ENCODE assay signal across 35 cellular contexts in genomic region chr2:122219504-122219903, GRCh38.
"Had no signal": no experiment of that assay in that cellular context is flagged by ENCODE, and none has a peak within 500 bp of the region (broad histone marks: within the 10 kb centered on the region; RNA-seq: fewer than 3 reads in every experiment).

No MANE protein-coding gene starts in this region.

- H3K4me3 ChIP-seq: MG63 had no signal

- H3K9me3 ChIP-seq: MG63 had no signal

- H3K36me3 ChIP-seq: MG63 had no signal

- DNase-seq: Karpas-422, Kasumi-1, MG63, MM.1S, MV-4-11, NCI-H1048, NCI-H1092, NCI-H1092 treated with DMSO at 0.1 percent for 48 hours, NCI-H1105, NCI-H1105 treated with DMSO at 0.1 percent for 48 hours, NCI-H1417, NCI-H1417 treated with DMSO at 0.1 percent for 48 hours, NCI-H1436, NCI-H1436 treated with DMSO at 0.1 percent for 48 hours, NCI-H146, NCI-H1694, NCI-H1694 treated with DMSO at 0.1 percent for 48 hours, NCI-H187, NCI-H187 treated with DMSO at 0.1 percent for 48 hours, NCI-H1930, NCI-H2029, NCI-H2029 treated with DMSO at 0.1 percent for 48 hours, NCI-H2081, NCI-H2081 treated with DMSO at 0.1 percent for 48 hours, NCI-H2107, NCI-H2171, NCI-H2171 treated with DMSO at 0.1 percent for 48 hours, NCI-H2227 treated with DMSO at 0.1 percent for 48 hours, NCI-H226, NCI-H345, NCI-H446, NCI-H446 treated with DMSO at 0.1 percent for 48 hours, NCI-H510A, NCI-H510A treated with DMSO at 0.1 percent for 48 hours, NCI-H524 had no signal

- H3K27me3 ChIP-seq: MG63 had no signal
